ENCODE assay signal across 7 cellular contexts in genomic region chr10:50102267-50102666, GRCh38.
DNase-seq lines count a peak whose midpoint lies in the region; ATAC-seq lines count a peak whose summit lies in the region.

No MANE protein-coding gene starts in this region.

- DNase-seq in GM19238 (ENCODE audit: insufficient read length, low spot score): peak; percentile 1
- DNase-seq in astrocyte of the hippocampus (ENCODE audit: low read depth, low spot score): peak; percentile 2

- ATAC-seq in GM18508 (IDR thresholded peaks at IDR 0.05; ENCODE audit: insufficient read depth, unreplicated experiment) (peak; percentile 67), GM21390 (IDR thresholded peaks at IDR 0.05; ENCODE audit: unreplicated experiment) (peak; percentile 77), HG02623 (IDR thresholded peaks at IDR 0.05; ENCODE audit: unreplicated experiment) (peak; percentile 86), HG03045 (IDR thresholded peaks at IDR 0.05; ENCODE audit: unreplicated experiment) (peak; percentile 86), HG03439 (IDR thresholded peaks at IDR 0.05; ENCODE audit: unreplicated experiment) (peak; percentile 64)

Comparison
In these comparisons a context has a peak if more than half of its experiments do, and no peak if none do; other contexts are left out.
1. Peak in every context shown above with its lines: DNase-seq and ATAC-seq.